ENCODE assay signal across 13 cellular contexts in the genomic region with DNA sequence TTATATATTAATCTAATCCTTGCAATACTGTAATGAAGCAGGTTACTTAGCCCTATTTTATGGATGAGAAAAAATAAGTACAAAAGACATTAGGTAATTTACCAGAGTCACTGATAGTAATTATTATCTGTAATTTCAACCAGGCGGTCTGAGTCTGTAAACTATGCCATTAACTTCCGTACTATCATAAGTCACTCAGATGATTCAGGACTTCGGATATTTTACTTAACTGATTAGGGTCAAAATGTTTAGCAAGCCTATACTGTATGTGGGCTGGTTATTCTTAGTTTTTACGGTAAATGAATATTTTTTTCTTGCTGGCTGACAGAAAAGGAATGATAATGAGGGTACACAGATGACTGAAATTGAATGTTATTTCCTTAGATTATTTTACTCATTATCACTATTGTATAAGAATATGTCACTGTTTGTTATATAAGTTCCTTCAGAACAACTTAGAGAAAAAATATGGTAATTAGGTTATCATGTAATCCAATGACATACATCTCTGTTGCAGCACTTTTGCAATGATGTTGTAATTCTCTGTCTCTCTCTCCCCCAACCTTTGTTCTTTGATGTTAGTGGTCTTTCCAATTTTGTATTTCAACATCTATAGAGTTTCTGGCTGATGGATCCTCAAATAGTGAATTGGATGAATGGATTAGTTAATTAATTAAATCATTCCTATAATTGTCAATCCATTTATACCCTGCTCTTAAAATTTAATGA.
"Had no signal": no experiment of that assay in that cellular context is flagged by ENCODE, and none has a peak within 500 bp of the region (broad histone marks: within the 10 kb centered on the region; RNA-seq: fewer than 3 reads in every experiment).

No MANE protein-coding gene starts in this region.

- H3K27ac Mint-ChIP-seq: activated CD4-positive, alpha-beta T cell treated with anti-CD3 and anti-CD28 coated beads, Interleukin-2, amount 10 ng/mL, durations not matched to agents 7 days and 5 days; dendritic cell treated with granulocyte-macrophage colony-stimulating factor and Interleukin-4, amounts not matched to agents 40 ng/mL and 50 ng/mL, for 4 days; stimulated activated naive B cell treated with anti-CD40 and anti-IgM and Interleukin-4, amounts not matched to agents 10 μg/mL and 1 μg/mL and 100 μg/mL, for 72 hours had no signal

- DNase-seq: activated CD4-positive, alpha-beta T cell treated with anti-CD3 and anti-CD28 coated beads, Interleukin-2, amount 10 ng/mL, durations not matched to agents 7 days and 5 days; activated CD8-positive, alpha-beta memory T cell treated with anti-CD3 and anti-CD28 coated beads, Interleukin-2, amount 50 U/mL, for 4 hours; activated naive CD4-positive, alpha-beta T cell treated with anti-CD3 and anti-CD28 coated beads, Interleukin-2, amount 50 U/mL, for 16 hours; activated T-cell treated with anti-CD3 and anti-CD28 coated beads, Interleukin-2, amount 50 U/mL, for 4 hours; effector CD8-positive, alpha-beta T cell; gastrocnemius medialis; head of caudate nucleus; left ventricle myocardium superior; stimulated activated naive B cell treated with anti-CD40 and anti-IgM and Interleukin-4, amounts not matched to agents 10 μg/mL and 1 μg/mL and 100 μg/mL, for 72 hours had no signal

- H3K27me3 Mint-ChIP-seq: activated CD4-positive, alpha-beta T cell treated with anti-CD3 and anti-CD28 coated beads, Interleukin-2, amount 10 ng/mL, durations not matched to agents 7 days and 5 days; dendritic cell treated with granulocyte-macrophage colony-stimulating factor and Interleukin-4, amounts not matched to agents 40 ng/mL and 50 ng/mL, for 4 days; stimulated activated naive B cell treated with anti-CD40 and anti-IgM and Interleukin-4, amounts not matched to agents 10 μg/mL and 1 μg/mL and 100 μg/mL, for 72 hours had no signal

- ATAC-seq: activated CD4-positive, CD25-positive, alpha-beta regulatory T cell treated with anti-CD3 and anti-CD28 coated beads, Interleukin-2, amount 50 U/mL, for 24 hours; activated T-cell treated with anti-CD3 and anti-CD28 coated beads, Interleukin-2, amount 50 U/mL, for 4 hours; esophagus mucosa; gastrocnemius medialis; left ventricle myocardium superior; stimulated activated naive B cell treated with anti-CD40 and anti-IgM and Interleukin-4, amounts not matched to agents 10 μg/mL and 1 μg/mL and 100 μg/mL, for 72 hours had no signal

- H3K4me3 Mint-ChIP-seq: activated CD4-positive, alpha-beta T cell treated with anti-CD3 and anti-CD28 coated beads, Interleukin-2, amount 10 ng/mL, durations not matched to agents 7 days and 5 days; activated T-cell treated with anti-CD3 and anti-CD28 coated beads, Interleukin-2, amount 50 U/mL, for 4 hours; dendritic cell treated with granulocyte-macrophage colony-stimulating factor and Interleukin-4, amounts not matched to agents 40 ng/mL and 50 ng/mL, for 4 days; stimulated activated naive B cell treated with anti-CD40 and anti-IgM and Interleukin-4, amounts not matched to agents 10 μg/mL and 1 μg/mL and 100 μg/mL, for 72 hours had no signal

- H3K9me3 Mint-ChIP-seq: dendritic cell treated with granulocyte-macrophage colony-stimulating factor and Interleukin-4, amounts not matched to agents 40 ng/mL and 50 ng/mL, for 4 days had no signal

- H3K4me1 Mint-ChIP-seq: activated CD4-positive, alpha-beta T cell treated with anti-CD3 and anti-CD28 coated beads, Interleukin-2, amount 10 ng/mL, durations not matched to agents 7 days and 5 days had no signal

- H3K4me3 ChIP-seq: gastrocnemius medialis, thoracic aorta had no signal
